ENCODE assay signal across 20 cellular contexts in the genomic region with DNA sequence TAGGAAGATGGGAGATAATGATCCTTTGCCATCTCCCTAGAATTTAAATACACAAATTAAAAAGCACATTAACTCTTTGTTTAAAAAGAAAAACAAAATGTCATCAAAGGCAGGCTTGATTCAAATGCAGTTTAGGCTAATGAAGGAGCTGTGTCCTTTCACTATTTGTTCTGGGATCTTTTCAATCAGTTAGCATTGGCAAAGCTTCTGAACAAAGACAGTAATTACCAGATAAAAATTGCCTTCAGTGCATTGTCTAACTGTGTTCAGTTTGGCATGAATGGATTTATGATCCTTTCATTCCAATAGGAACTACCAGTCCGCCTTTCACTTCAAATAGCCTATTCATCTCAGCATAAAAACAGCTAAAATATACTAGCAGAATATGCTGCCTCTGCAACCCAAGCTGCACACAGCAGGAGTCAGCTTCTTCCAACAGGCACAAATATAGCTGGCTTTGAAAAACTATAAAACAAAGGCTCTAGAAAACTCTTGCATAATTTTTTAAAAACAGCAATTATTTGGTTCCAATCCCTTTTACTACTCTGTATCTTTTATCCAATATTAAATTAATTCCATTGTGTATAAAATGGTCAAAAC.
DNase-seq lines count a peak whose midpoint lies in the region; ATAC-seq lines count a peak whose summit lies in the region.
"Had no signal": no experiment of that assay in that cellular context is flagged by ENCODE, and none has a peak within 500 bp of the region (broad histone marks: within the 10 kb centered on the region; RNA-seq: fewer than 3 reads in every experiment).

No MANE protein-coding gene starts in this region.

- no peak for ATAC-seq in GM21825 (IDR thresholded peaks at IDR 0.05; ENCODE audit: unreplicated experiment)
- ATAC-seq: activated CD4-positive, CD25-positive, alpha-beta regulatory T cell treated with anti-CD3 and anti-CD28 coated beads, Interleukin-2, amount 50 U/mL, for 24 hours; activated CD8-positive, alpha-beta T cell treated with anti-CD3 and anti-CD28 coated beads, Interleukin-2, amount 10 ng/mL, durations not matched to agents 7 days and 5 days; activated T-cell treated with anti-CD3 and anti-CD28 coated beads, Interleukin-2, amount 50 U/mL, for 4 hours; gastrocnemius medialis; naive thymus-derived CD4-positive, alpha-beta T cell; stimulated activated naive B cell treated with anti-CD40 and anti-IgM and Interleukin-4, amounts not matched to agents 10 μg/mL and 1 μg/mL and 100 μg/mL, for 72 hours had no signal

- DNase-seq in COR-L47 (lab: John Stamatoyannopoulos, UW) (peak; percentile 77), NCI-H1105 treated with DMSO at 0.1 percent for 48 hours (lab: John Stamatoyannopoulos, UW) (peak; percentile 77), NCI-H69 (lab: John Stamatoyannopoulos, UW) (peak; percentile 97), foreskin melanocyte (peak; percentile 13), middle frontal gyrus (ENCODE audit: extremely low spot score, low spot score) (no peak), putamen (ENCODE audit: low spot score) (no peak)
- DNase-seq in effector CD8-positive, alpha-beta T cell (lab: John Stamatoyannopoulos, UW), result no peak
- DNase-seq: activated CD8-positive, alpha-beta T cell treated with anti-CD3 and anti-CD28 coated beads, Interleukin-2, amount 10 ng/mL, durations not matched to agents 7 days and 5 days; activated naive CD4-positive, alpha-beta T cell treated with Interleukin-2 at 50 U/mL for 16 hours; activated T-cell treated with anti-CD3 and anti-CD28 coated beads, Interleukin-2, amount 50 U/mL, for 4 hours; dorsolateral prefrontal cortex; gastrocnemius medialis; kidney glomerular epithelial cell; naive thymus-derived CD4-positive, alpha-beta T cell; NCI-H2107; RPMI8226; stimulated activated CD4-positive, alpha-beta T cell treated with anti-CD3 and anti-CD28 coated beads, Interleukin-2, amount 100 ng/mL, for 24 hours; stimulated activated naive B cell treated with anti-CD40 and anti-IgM and Interleukin-4, amounts not matched to agents 10 μg/mL and 1 μg/mL and 100 μg/mL, for 72 hours had no signal

Comparison
In these comparisons a context has a peak if more than half of its experiments do, and no peak if none do; other contexts are left out.
1. DNase-seq: peak in COR-L47 (single experiment), NCI-H1105 treated with DMSO at 0.1 percent for 48 hours (single experiment), NCI-H69 (single experiment) and foreskin melanocyte (single experiment); none in middle frontal gyrus (single experiment), effector CD8-positive, alpha-beta T cell (single experiment) and putamen (single experiment).